ENCODE assay signal across 8 cellular contexts in genomic region chr11:64778473-64779298, GRCh38. TPM values are rescaled to one million over a fixed set of nuclear protein-coding genes. Genes with fewer than 3 reads are reported as not detected.
A peak's percentile ranks its signal among the peaks of the same experiment; 100 is the strongest.
DNase-seq lines count a peak whose midpoint lies in the region; ATAC-seq and TF ChIP-seq lines count a peak whose summit lies in the region.

Gene SF1, minus strand, starts transcription at chr11:64778542. Its CDS starts 150 bp downstream, at chr11:64778392.

- DNase-seq in H9, result peak; percentile 99
- peak; percentile 99 for DNase-seq in MG63
- DNase-seq in SHP77 treated with DMSO at 0.1 percent for 48 hours (lab: John Stamatoyannopoulos, UW), result peak; percentile 98
- peak; percentile 99 for DNase-seq in activated gamma-delta T cell treated with Interleukin-2 at 50 U/mL for 16 hours
- DNase-seq in fibroblast of the conjunctiva (ENCODE audit: low read depth), result peak; percentile 100
- peak; percentile 97 for DNase-seq in nephron progenitor cell
- peak; percentile 100 for DNase-seq in stimulated activated naive CD8-positive, alpha-beta T cell treated with anti-CD3 and anti-CD28 coated beads, Interleukin-15, amount 100 ng/mL, for 72 hours

- H4K8ac ChIP-seq in H9 (replicated peaks; ENCODE audit: insufficient read length, low read depth, low read length), result no peak within 1 kb of the TSS

- H3K27me3 ChIP-seq in H9 (ENCODE audit: insufficient read depth, low read length), result no peaks in the 10 kb centered on the region
- H3K27me3 ChIP-seq in MG63, result no peaks in the 10 kb centered on the region

- H3K4me2 ChIP-seq in H9 (ENCODE audit: insufficient read depth, insufficient read length, low read length), result peak within 1 kb of the TSS; percentile 81

- H3K4me1 Mint-ChIP-seq in H9, result peaks cover 23 to 39% of the 10 kb centered on the region in 2 experiments
- peaks cover 48% of the 10 kb centered on the region for H3K4me1 Mint-ChIP-seq in nephron progenitor cell
- peaks cover 61% of the 10 kb centered on the region for H3K4me1 Mint-ChIP-seq in stimulated activated naive CD8-positive, alpha-beta T cell treated with anti-CD3 and anti-CD28 coated beads, Interleukin-15, amount 100 ng/mL, for 72 hours

- H3K14ac ChIP-seq in H9 (ENCODE audit: insufficient read depth, low read length), result peak within 1 kb of the TSS; percentile 96

- no peak within 1 kb of the TSS for H2BK120ac ChIP-seq in H9 (ENCODE audit: low read depth, low read length, poor library complexity, severe bottlenecking)

- H3K27ac Mint-ChIP-seq in H9 (peak within 1 kb of the TSS; percentile 98 to 100 (median 99)), nephron progenitor cell (peak within 1 kb of the TSS; percentile 99)
- H3K27ac Mint-ChIP-seq in stimulated activated naive CD8-positive, alpha-beta T cell treated with anti-CD3 and anti-CD28 coated beads, Interleukin-15, amount 100 ng/mL, for 72 hours, result peak within 1 kb of the TSS; percentile 100

- no peak within 1 kb of the TSS for H2AFZ ChIP-seq in H9 (ENCODE audit: low read length)

- H3K36me3 Mint-ChIP-seq in H9 (ENCODE audit: insufficient read depth in 1 of 3, low read depth in 3 of 3), result peaks cover 36 to 42% (median 39%) of the 10 kb centered on the region in 3 experiments
- H3K36me3 Mint-ChIP-seq in nephron progenitor cell (ENCODE audit: low read depth), result peaks cover 39% of the 10 kb centered on the region

- H3K4me1 ChIP-seq in ES-I3 (ENCODE audit: insufficient read depth, low read length), result no peaks in the 10 kb centered on the region; the same call in 1 of the 2 replicates
- no peaks in the 10 kb centered on the region for H3K4me1 ChIP-seq in H9 (ENCODE audit: insufficient read depth, low read length)

- peaks cover 27% of the 10 kb centered on the region for H3K36me3 ChIP-seq in ES-I3 (ENCODE audit: insufficient read depth, low read length)
- peaks cover 39% of the 10 kb centered on the region for H3K36me3 ChIP-seq in MG63

- no peaks in the 10 kb centered on the region for H3K9me3 ChIP-seq in ES-I3 (ENCODE audit: control insufficient read depth, insufficient read depth, low read length)
- no peaks in the 10 kb centered on the region for H3K9me3 ChIP-seq in H9 (ENCODE audit: control insufficient read depth, low read depth, low read length)
- H3K9me3 ChIP-seq in MG63, result no peaks in the 10 kb centered on the region

- no peak within 1 kb of the TSS for H2BK15ac ChIP-seq in H9 (ENCODE audit: low read depth, low read length)

- no peak within 1 kb of the TSS for H3T11ph ChIP-seq in H9 (ENCODE audit: low read length)

- H3K9me3 Mint-ChIP-seq in H9, result no peaks in the 10 kb centered on the region; a peak in 1 of 5 replicates
- H3K9me3 Mint-ChIP-seq in nephron progenitor cell, result no peaks in the 10 kb centered on the region
- H3K9me3 Mint-ChIP-seq in stimulated activated naive CD8-positive, alpha-beta T cell treated with anti-CD3 and anti-CD28 coated beads, Interleukin-15, amount 100 ng/mL, for 72 hours, result no peaks in the 10 kb centered on the region

- peak; percentile 92 for ATAC-seq in stimulated activated naive CD8-positive, alpha-beta T cell treated with anti-CD3 and anti-CD28 coated beads, Interleukin-15, amount 100 ng/mL, for 72 hours

- H3K27ac ChIP-seq in H9 (ENCODE audit: insufficient read length, low read depth, low read length), result peak within 1 kb of the TSS; percentile 42

- TF ChIP-seq CTCF in H9 (conservative IDR thresholded peaks at IDR 0.05) (peak; percentile 19; the same call in 2 of the 3 replicates), nephron progenitor cell (IDR thresholded peaks at IDR 0.05) (no peak)

- peak within 1 kb of the TSS; percentile 95 for H3K4me3 ChIP-seq in MG63

- peaks cover 23% of the 10 kb centered on the region for H3K79me2 ChIP-seq in H9 (ENCODE audit: insufficient read depth, low read length)

- H3K27me3 Mint-ChIP-seq in H9 (ENCODE audit: low read depth), result no peaks in the 10 kb centered on the region
- no peaks in the 10 kb centered on the region for H3K27me3 Mint-ChIP-seq in nephron progenitor cell (ENCODE audit: low read depth, poor library complexity)
- no peaks in the 10 kb centered on the region for H3K27me3 Mint-ChIP-seq in stimulated activated naive CD8-positive, alpha-beta T cell treated with anti-CD3 and anti-CD28 coated beads, Interleukin-15, amount 100 ng/mL, for 72 hours

- H3K4me3 Mint-ChIP-seq in H9 (peak within 1 kb of the TSS; percentile 90 to 95), nephron progenitor cell (peak within 1 kb of the TSS; percentile 94)
- peak within 1 kb of the TSS; percentile 87 to 90 for H3K4me3 Mint-ChIP-seq in stimulated activated naive CD8-positive, alpha-beta T cell treated with anti-CD3 and anti-CD28 coated beads, Interleukin-15, amount 100 ng/mL, for 72 hours

- no peak within 1 kb of the TSS; the same call in 1 of the 2 replicates for H3K4ac ChIP-seq in H9 (ENCODE audit: low read depth, low read length)

- H4K91ac ChIP-seq in H9 (ENCODE audit: insufficient read length, low read depth, low read length), result no peak within 1 kb of the TSS

- H3K18ac ChIP-seq in H9 (ENCODE audit: insufficient read length, low read depth, low read length), result peak within 1 kb of the TSS; percentile 92

- H3K23me2 ChIP-seq in H9 (ENCODE audit: insufficient read length, low read depth, low read length, poor library complexity, severe bottlenecking), result no peaks in the 10 kb centered on the region

- H2BK5ac ChIP-seq in H9 (ENCODE audit: insufficient read length, low read length), result no peak within 1 kb of the TSS

- H2AK5ac ChIP-seq in H9 (ENCODE audit: insufficient read length, low read length), result no peak within 1 kb of the TSS

- no peak within 1 kb of the TSS for H2BK20ac ChIP-seq in H9 (ENCODE audit: low read depth, low read length, poor library complexity, severe bottlenecking)

- H3K23ac ChIP-seq in H9 (ENCODE audit: insufficient read length, low read depth, low read length), result no peak within 1 kb of the TSS

- H2BK12ac ChIP-seq in H9 (ENCODE audit: insufficient read length, low read depth, low read length), result no peak within 1 kb of the TSS

- H3K9ac ChIP-seq in ES-I3 (ENCODE audit: low read depth, low read length) (peak within 1 kb of the TSS; percentile 84), H9 (ENCODE audit: extremely low read depth, insufficient read length, low read length) (peak within 1 kb of the TSS; percentile 87)

- no peaks in the 10 kb centered on the region for H4K20me1 ChIP-seq in H9 (ENCODE audit: control insufficient read depth, insufficient read depth, insufficient read length)

- no peak within 1 kb of the TSS for H4K5ac ChIP-seq in H9 (ENCODE audit: insufficient read length, low read depth, low read length)

- WGBS in H9 (ENCODE audit: extremely low coverage, insufficient read length, low lambda C conversion rate), result no CpG with 5 or more reads among the region's 80 CpGs

- peaks cover 3% of the 10 kb centered on the region for H3K79me1 ChIP-seq in H9 (ENCODE audit: insufficient read depth, low read depth, low read length, poor library complexity, severe bottlenecking)

- H3K56ac ChIP-seq in H9 (ENCODE audit: insufficient read length, low read depth, low read length), result no peak within 1 kb of the TSS

RNA-seq across cellular contexts. Expression of gene SF1, which starts in this region (rescaled TPM):
- 514 and 528 TPM in 2 replicates for total RNA-seq in H9 (2021)
- 70.1 and 72.2 TPM in 2 replicates for total RNA-seq in MG63 (2014; rRNA removed; shearing (Covaris generic); ENCODE audit: low replicate concordance)

Comparison
In these comparisons a context has a peak if more than half of its experiments do, and no peak if none do; other contexts are left out.
1. Peak in every context shown above with its lines: DNase-seq, ATAC-seq, H3K4me3 ChIP-seq and H3K27ac ChIP-seq.